14 cellular contexts compared by ENCODE assay signal in the genomic region with DNA sequence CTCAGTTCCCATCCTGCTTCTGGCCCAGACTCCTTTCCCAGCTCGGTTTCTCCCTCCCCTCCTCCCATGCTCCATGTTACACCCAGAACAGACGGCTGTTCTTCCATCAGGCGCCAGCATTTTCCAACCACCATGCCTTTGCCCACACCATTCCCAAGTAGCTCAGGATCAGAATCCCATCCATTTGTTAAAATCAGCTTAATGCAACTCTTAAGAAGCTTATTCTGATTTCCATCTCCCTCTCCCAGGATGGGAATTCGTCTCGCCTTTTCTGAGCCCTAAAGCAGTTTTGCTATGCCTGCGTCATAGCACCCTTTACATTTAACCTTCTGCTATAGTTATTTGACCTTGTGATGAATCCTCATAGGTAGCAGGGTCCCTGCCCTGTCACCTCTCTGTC.
DNase-seq lines count a peak whose midpoint lies in the region; ATAC-seq and TF ChIP-seq lines count a peak whose summit lies in the region.
"Had no signal": no experiment of that assay in that cellular context is flagged by ENCODE, and none has a peak within 500 bp of the region (broad histone marks: within the 10 kb centered on the region; RNA-seq: fewer than 3 reads in every experiment).

No MANE protein-coding gene starts in this region.

- peaks cover 14% of the 10 kb centered on the region for H3K4me1 Mint-ChIP-seq in HFFc6 (ENCODE audit: low read depth)
- H3K4me1 Mint-ChIP-seq in central memory CD8-positive, alpha-beta T cell, result peaks cover 72% of the 10 kb centered on the region
- peaks cover 52 to 65% of the 10 kb centered on the region in 2 donors for H3K4me1 Mint-ChIP-seq in natural killer cell treated with Interleukin-12 subunit alpha and Interleukin-12 subunit beta and Interleukin-15 and Interleukin-18, amount 100 ng/mL, for 72 hours (ENCODE audit: low read depth in 2 of 2)

- peaks cover 67% of the 10 kb centered on the region for H3K36me3 Mint-ChIP-seq in HFFc6 (ENCODE audit: low read depth)
- peaks cover 40% of the 10 kb centered on the region for H3K36me3 Mint-ChIP-seq in central memory CD8-positive, alpha-beta T cell (ENCODE audit: insufficient read depth)
- H3K36me3 Mint-ChIP-seq in natural killer cell treated with Interleukin-12 subunit alpha and Interleukin-12 subunit beta and Interleukin-15 and Interleukin-18, amount 100 ng/mL, for 72 hours, result peaks cover 10% of the 10 kb centered on the region

- TF ChIP-seq CTCF in C4-2B (conservative IDR thresholded peaks at IDR 0.05) (no peak), HFFc6 (IDR thresholded peaks at IDR 0.05) (no peak)

- H3K27ac Mint-ChIP-seq in HFFc6, result peak overlapping the region; percentile 36
- H3K27ac Mint-ChIP-seq in central memory CD8-positive, alpha-beta T cell (ENCODE audit: low read depth), result peak overlapping the region; percentile 79
- H3K27ac Mint-ChIP-seq in natural killer cell treated with Interleukin-12 subunit alpha and Interleukin-12 subunit beta and Interleukin-15 and Interleukin-18, amount 100 ng/mL, for 72 hours, result peak overlapping the region; percentile 34 to 69

- DNase-seq in HFFc6 (no peak), left lobe of liver (ENCODE audit: low spot score) (no peak), DMS153 treated with DMSO at 0.1 percent for 48 hours (lab: John Stamatoyannopoulos, UW; ENCODE audit: unreplicated experiment) (no peak)
- DNase-seq in central memory CD8-positive, alpha-beta T cell (ENCODE audit: low spot score in 2 of 2), result no peak
- DNase-seq in natural killer cell treated with Interleukin-12 subunit alpha and Interleukin-12 subunit beta and Interleukin-15 and Interleukin-18, amount 100 ng/mL, for 72 hours (ENCODE audit: low spot score), result no peak
- DNase-seq in stimulated activated CD4-positive, alpha-beta T cell treated with anti-CD3 and anti-CD28 coated beads, Interleukin-4, amount 100 ng/mL, for 4 hours, result no peak
- DNase-seq: activated T-cell treated with anti-CD3 and anti-CD28 coated beads, Interleukin-2, amount 50 U/mL, for 48 hours; DMS79; NCI-H524 treated with DMSO at 0.1 percent for 48 hours; PC-3 had no signal

- peaks cover 7% of the 10 kb centered on the region for H3K27me3 Mint-ChIP-seq in HFFc6 (ENCODE audit: insufficient read depth)
- H3K27me3 Mint-ChIP-seq in central memory CD8-positive, alpha-beta T cell, result no peaks in the 10 kb centered on the region
- H3K27me3 Mint-ChIP-seq in natural killer cell treated with Interleukin-12 subunit alpha and Interleukin-12 subunit beta and Interleukin-15 and Interleukin-18, amount 100 ng/mL, for 72 hours, result peaks cover 6% of the 10 kb centered on the region in 2 donors
- H3K27me3 Mint-ChIP-seq: dendritic cell treated with granulocyte-macrophage colony-stimulating factor and Interleukin-4, amounts not matched to agents 40 ng/mL and 50 ng/mL, for 4 days had no signal

- H3K27ac ChIP-seq in C4-2B, result peak overlapping the region; percentile 37; the same call in 1 of the 2 replicates
- H3K27ac ChIP-seq: vagina had no signal

- H3K9me3 Mint-ChIP-seq in HFFc6, result no peaks in the 10 kb centered on the region
- no peaks in the 10 kb centered on the region for H3K9me3 Mint-ChIP-seq in central memory CD8-positive, alpha-beta T cell
- no peaks in the 10 kb centered on the region for H3K9me3 Mint-ChIP-seq in natural killer cell treated with Interleukin-12 subunit alpha and Interleukin-12 subunit beta and Interleukin-15 and Interleukin-18, amount 100 ng/mL, for 72 hours
- H3K9me3 Mint-ChIP-seq: dendritic cell treated with granulocyte-macrophage colony-stimulating factor and Interleukin-4, amounts not matched to agents 40 ng/mL and 50 ng/mL, for 4 days had no signal

- no peak for ATAC-seq in central memory CD8-positive, alpha-beta T cell (replicated peaks; ENCODE audit: extremely low read depth, poor library complexity, severe bottlenecking)
- no peak for ATAC-seq in natural killer cell treated with Interleukin-12 subunit alpha and Interleukin-12 subunit beta and Interleukin-15 and Interleukin-18, amount 100 ng/mL, for 72 hours
- ATAC-seq in HG02884 (IDR thresholded peaks at IDR 0.05; ENCODE audit: unreplicated experiment), result no peak
- ATAC-seq in left lobe of liver, result no peak
- ATAC-seq: PC-3 had no signal

- H3K4me3 Mint-ChIP-seq in HFFc6, result no peak overlapping the region; the same call in 1 of the 2 replicates
- peak overlapping the region; percentile 80 for H3K4me3 Mint-ChIP-seq in central memory CD8-positive, alpha-beta T cell
- no peak overlapping the region for H3K4me3 Mint-ChIP-seq in natural killer cell treated with Interleukin-12 subunit alpha and Interleukin-12 subunit beta and Interleukin-15 and Interleukin-18, amount 100 ng/mL, for 72 hours
- H3K4me3 Mint-ChIP-seq: dendritic cell treated with granulocyte-macrophage colony-stimulating factor and Interleukin-4, amounts not matched to agents 40 ng/mL and 50 ng/mL, for 4 days had no signal
